ENCODE assay signal across 25 cellular contexts in the genomic region with DNA sequence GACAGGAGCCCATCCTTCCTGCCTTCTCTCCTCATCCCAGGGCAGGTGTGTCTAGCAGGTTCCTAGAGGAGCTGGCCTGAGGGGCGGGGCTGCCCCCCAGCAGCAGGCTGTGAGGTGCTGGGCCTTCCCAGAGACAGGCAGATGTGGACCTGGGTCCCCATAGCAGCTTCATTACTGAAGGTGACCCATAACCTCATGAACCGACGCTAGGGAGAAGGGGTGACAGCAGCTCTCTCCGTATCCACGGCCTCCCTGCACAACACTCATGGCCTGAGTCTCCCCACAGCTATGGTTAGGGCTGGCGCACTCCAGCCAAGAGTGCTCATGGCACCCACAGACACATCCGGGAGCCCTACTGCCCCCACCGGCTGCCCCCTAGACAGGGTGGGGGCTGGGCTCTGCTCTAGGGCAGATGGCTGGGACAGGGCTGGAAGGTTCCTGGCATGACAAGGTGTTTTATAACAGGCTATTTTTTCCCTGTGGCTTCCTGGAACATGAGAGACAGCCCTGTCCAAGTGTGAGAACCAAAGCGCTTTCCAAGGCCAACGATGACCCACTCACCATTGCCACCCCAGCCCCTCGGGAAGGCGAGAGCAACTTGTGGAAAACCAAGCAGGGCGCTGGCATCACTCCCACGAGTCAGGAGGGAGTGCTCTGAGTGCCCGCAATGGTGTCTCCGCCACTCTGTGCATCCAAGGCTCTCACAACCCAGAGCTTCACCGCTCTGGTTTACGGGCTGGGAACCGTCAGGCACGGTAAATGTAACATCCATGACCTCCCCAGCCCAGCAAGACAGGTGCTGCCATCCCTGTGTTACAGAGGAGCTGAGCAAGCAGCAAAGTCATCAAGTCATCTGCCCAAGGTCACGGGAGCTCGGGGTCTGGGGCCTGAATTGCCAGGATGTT.
"Had no signal": no experiment of that assay in that cellular context is flagged by ENCODE, and none has a peak within 500 bp of the region (broad histone marks: within the 10 kb centered on the region; RNA-seq: fewer than 3 reads in every experiment).

No MANE protein-coding gene starts in this region.

- H3K4me3 ChIP-seq: ascending aorta, breast epithelium, left lung, mucosa of descending colon, pancreas, upper lobe of right lung had no signal

- ATAC-seq: activated CD8-positive, alpha-beta T cell treated with anti-CD3 and anti-CD28 coated beads, Interleukin-2, amount 10 ng/mL, durations not matched to agents 7 days and 5 days; activated naive CD8-positive, alpha-beta T cell treated with anti-CD3 and anti-CD28 coated beads, Interleukin-2, amount 50 U/mL, for 24 hours; activated T-cell treated with anti-CD3 and anti-CD28 coated beads, Interleukin-2, amount 50 U/mL, for 4 hours; left lung; mucosa of descending colon; pancreas; SK-N-SH treated with all-trans-retinoic acid at 6 μM for 48 hours; T-cell; upper lobe of right lung had no signal

- H3K27ac ChIP-seq: ascending aorta, breast epithelium, epithelial cell of prostate, left lung, pancreas, upper lobe of right lung had no signal

- H3K4me3 Mint-ChIP-seq: activated CD4-positive, alpha-beta T cell treated with anti-CD3 and anti-CD28 coated beads, Interleukin-2, amount 10 ng/mL, durations not matched to agents 24 days and 14 days; activated CD8-positive, alpha-beta T cell treated with anti-CD3 and anti-CD28 coated beads, Interleukin-2, amount 10 ng/mL, durations not matched to agents 7 days and 5 days; activated naive CD4-positive, alpha-beta T cell treated with anti-CD3 and anti-CD28 coated beads, Interleukin-2, amount 10 ng/mL, durations not matched to agents 7 days and 5 days; activated naive CD8-positive, alpha-beta T cell treated with anti-CD3 and anti-CD28 coated beads, Interleukin-2, amount 50 U/mL, for 24 hours; activated T-cell treated with anti-CD3 and anti-CD28 coated beads, Interleukin-2, amount 50 U/mL, for 4 hours; endodermal cell; T-cell had no signal

- H3K27me3 ChIP-seq: ascending aorta, breast epithelium, left lung, pancreas, upper lobe of right lung had no signal

- H3K36me3 ChIP-seq: breast epithelium, upper lobe of right lung had no signal

- H3K27me3 Mint-ChIP-seq: activated CD4-positive, alpha-beta T cell treated with anti-CD3 and anti-CD28 coated beads, Interleukin-2, amount 10 ng/mL, durations not matched to agents 24 days and 14 days; activated naive CD4-positive, alpha-beta T cell treated with anti-CD3 and anti-CD28 coated beads, Interleukin-2, amount 10 ng/mL, durations not matched to agents 7 days and 5 days; activated naive CD8-positive, alpha-beta T cell treated with anti-CD3 and anti-CD28 coated beads, Interleukin-2, amount 50 U/mL, for 24 hours; naive B cell; T-cell had no signal

- H3K4me1 Mint-ChIP-seq: activated CD4-positive, alpha-beta T cell treated with anti-CD3 and anti-CD28 coated beads, Interleukin-2, amount 10 ng/mL, durations not matched to agents 24 days and 14 days; activated naive CD4-positive, alpha-beta T cell treated with anti-CD3 and anti-CD28 coated beads, Interleukin-2, amount 10 ng/mL, durations not matched to agents 7 days and 5 days; activated naive CD8-positive, alpha-beta T cell treated with anti-CD3 and anti-CD28 coated beads, Interleukin-2, amount 50 U/mL, for 24 hours; T-cell had no signal

- H3K4me1 ChIP-seq: ascending aorta, breast epithelium, pancreas, upper lobe of right lung had no signal

- H3K9me3 Mint-ChIP-seq: activated CD4-positive, alpha-beta T cell treated with anti-CD3 and anti-CD28 coated beads, Interleukin-2, amount 10 ng/mL, durations not matched to agents 24 days and 14 days; activated naive CD4-positive, alpha-beta T cell treated with anti-CD3 and anti-CD28 coated beads, Interleukin-2, amount 10 ng/mL, durations not matched to agents 7 days and 5 days; activated naive CD8-positive, alpha-beta T cell treated with anti-CD3 and anti-CD28 coated beads, Interleukin-2, amount 50 U/mL, for 24 hours; activated T-cell treated with anti-CD3 and anti-CD28 coated beads, Interleukin-2, amount 50 U/mL, for 4 hours; endodermal cell; naive B cell; T-cell had no signal

- H3K9me3 ChIP-seq: ascending aorta, breast epithelium, left lung, mucosa of descending colon, pancreas, upper lobe of right lung had no signal

- H3K27ac Mint-ChIP-seq: activated CD4-positive, alpha-beta T cell treated with anti-CD3 and anti-CD28 coated beads, Interleukin-2, amount 10 ng/mL, durations not matched to agents 24 days and 14 days; activated CD8-positive, alpha-beta T cell treated with anti-CD3 and anti-CD28 coated beads, Interleukin-2, amount 10 ng/mL, durations not matched to agents 7 days and 5 days; activated naive CD4-positive, alpha-beta T cell treated with anti-CD3 and anti-CD28 coated beads, Interleukin-2, amount 10 ng/mL, durations not matched to agents 7 days and 5 days; activated naive CD8-positive, alpha-beta T cell treated with anti-CD3 and anti-CD28 coated beads, Interleukin-2, amount 50 U/mL, for 24 hours; endodermal cell; naive B cell; T-cell had no signal

- DNase-seq: activated CD4-positive, alpha-beta T cell treated with anti-CD3 and anti-CD28 coated beads, Interleukin-2, amount 10 ng/mL, durations not matched to agents 24 days and 14 days; activated CD4-positive, CD25-positive, alpha-beta regulatory T cell; activated CD8-positive, alpha-beta T cell treated with anti-CD3 and anti-CD28 coated beads, Interleukin-2, amount 10 ng/mL, durations not matched to agents 7 days and 5 days; activated naive CD4-positive, alpha-beta T cell treated with anti-CD3 and anti-CD28 coated beads, Interleukin-2, amount 10 ng/mL, durations not matched to agents 7 days and 5 days; activated naive CD8-positive, alpha-beta T cell treated with anti-CD3 and anti-CD28 coated beads, Interleukin-2, amount 50 U/mL, for 24 hours; activated T-cell treated with anti-CD3 and anti-CD28 coated beads, Interleukin-2, amount 50 U/mL, for 4 hours; dermis blood vessel endothelial cell; endodermal cell; foreskin fibroblast; glutamatergic neuron; mesenchymal stem cell; mucosa of descending colon; naive B cell; stimulated activated CD4-positive, alpha-beta T cell treated with anti-CD3 and anti-CD28 coated beads, Interleukin-12 subunit alpha, Interleukin-12 subunit beta, amount 100 ng/mL, for 4 hours; stimulated activated CD4-positive, alpha-beta T cell treated with anti-CD3 and anti-CD28 coated beads, Interleukin-1b, Interleukin-23, amount 100 ng/mL, for 48 hours; stimulated activated CD8-positive, alpha-beta memory T cell treated with anti-CD3 and anti-CD28 coated beads, Interleukin-4, amount 100 ng/mL, for 48 hours; stimulated activated naive CD4-positive, alpha-beta T cell; T-cell had no signal

- H3K36me3 Mint-ChIP-seq: activated naive CD4-positive, alpha-beta T cell treated with anti-CD3 and anti-CD28 coated beads, Interleukin-2, amount 10 ng/mL, durations not matched to agents 7 days and 5 days had no signal
